ENCODE assay signal across 18 cellular contexts in the genomic region with DNA sequence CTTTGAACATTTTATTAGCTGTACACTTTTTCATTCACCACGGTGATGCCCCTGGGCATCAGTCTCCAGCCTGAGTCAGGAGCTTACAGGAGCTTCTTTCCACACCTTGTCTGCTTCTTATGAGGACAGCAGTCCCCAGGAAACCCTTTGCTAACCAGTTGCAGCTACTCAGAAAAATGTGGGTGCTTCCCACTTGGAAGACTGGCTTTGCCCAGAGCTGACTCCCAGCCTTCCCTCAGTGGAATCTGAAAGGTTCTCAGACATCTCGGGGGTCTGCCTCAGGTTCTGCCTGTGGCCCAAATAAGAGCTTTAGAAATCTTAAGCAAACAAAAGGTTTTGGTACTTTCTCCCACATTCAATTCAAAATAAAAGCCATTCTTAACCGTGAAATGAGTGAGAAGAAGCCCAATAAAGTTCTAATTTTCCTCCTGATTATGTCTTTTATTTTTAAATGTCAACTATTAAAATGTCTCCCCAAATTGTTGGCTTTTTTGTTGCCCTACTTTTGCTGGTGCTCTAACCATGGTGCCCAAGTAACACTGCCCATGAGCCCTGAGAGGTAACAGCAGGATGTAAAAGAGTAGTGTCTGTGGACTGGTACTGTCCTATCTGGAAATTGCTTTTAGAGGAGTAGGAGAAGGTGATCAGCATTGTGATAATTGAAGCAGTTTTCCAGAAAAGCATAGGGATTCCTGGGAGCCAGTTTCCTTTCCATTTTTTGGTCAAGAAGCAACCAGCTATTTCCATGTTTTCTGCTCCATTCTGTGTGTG. TPM values are rescaled to one million over a fixed set of nuclear protein-coding genes. Genes with fewer than 3 reads are reported as not detected.
DNase-seq lines count a peak whose midpoint lies in the region; TF ChIP-seq lines count a peak whose summit lies in the region.
"Had no signal": no experiment of that assay in that cellular context is flagged by ENCODE, and none has a peak within 500 bp of the region (broad histone marks: within the 10 kb centered on the region; RNA-seq: fewer than 3 reads in every experiment).

No MANE protein-coding gene starts in this region.

- DNase-seq in activated naive CD4-positive, alpha-beta T cell treated with anti-CD3 and anti-CD28 coated beads for 36 hours, result no peak
- DNase-seq in M059J (ENCODE audit: low read depth) (peak; percentile 32), retina (peak; percentile 22), coronary artery (ENCODE audit: low spot score) (no peak), T-helper 1 cell (no peak), hypothalamus (lab: John Stamatoyannopoulos, UW) (no peak)
- DNase-seq: CD8-positive, alpha-beta memory T cell; DMS79 treated with DMSO at 0.1 percent for 48 hours; NCI-H1105 treated with DMSO at 0.1 percent for 48 hours; NCI-H1694 treated with DMSO at 0.1 percent for 48 hours; NCI-H2107; NCI-H226; NCI-H526 treated with DMSO at 0.1 percent for 48 hours; OCI-M1; SHP77 treated with DMSO at 0.1 percent for 48 hours had no signal

- CTCF ChIA-PET in activated naive CD4-positive, alpha-beta T cell treated with anti-CD3 and anti-CD28 coated beads for 36 hours (lab: Charles Lee), result interaction anchor here (0.6 to 1.5 kb wide), 4 partner anchors 8 to 147 kb away, joined by 3 to 7 read pairs (median 4); a partner anchor contains a TSS

- no peak overlapping the region for H3K27ac ChIP-seq in coronary artery
- H3K27ac ChIP-seq: BLaER1 had no signal

- no peak overlapping the region for H3K4me3 ChIP-seq in coronary artery
- H3K4me3 ChIP-seq: BLaER1 had no signal

- no peaks in the 10 kb centered on the region for H3K36me3 Mint-ChIP-seq in activated naive CD4-positive, alpha-beta T cell treated with anti-CD3 and anti-CD28 coated beads, Interleukin-2, amount 50 U/mL, for 24 hours
- H3K36me3 Mint-ChIP-seq in activated naive CD4-positive, alpha-beta T cell treated with anti-CD3 and anti-CD28 coated beads for 36 hours (ENCODE audit: low read depth), result no peaks in the 10 kb centered on the region
- no peaks in the 10 kb centered on the region for H3K36me3 Mint-ChIP-seq in brain

- no peaks in the 10 kb centered on the region for H3K9me3 Mint-ChIP-seq in activated naive CD4-positive, alpha-beta T cell treated with anti-CD3 and anti-CD28 coated beads, Interleukin-2, amount 50 U/mL, for 24 hours
- H3K9me3 Mint-ChIP-seq in activated naive CD4-positive, alpha-beta T cell treated with anti-CD3 and anti-CD28 coated beads for 36 hours, result no peaks in the 10 kb centered on the region
- H3K9me3 Mint-ChIP-seq in brain, result peaks cover 0 to 6% (median 0%) of the 10 kb centered on the region in 5 experiments

- intact Hi-C loops in activated naive CD4-positive, alpha-beta T cell treated with anti-CD3 and anti-CD28 coated beads for 36 hours (cut with micrococcal nuclease), result no loop called here

- H3K27me3 Mint-ChIP-seq in activated naive CD4-positive, alpha-beta T cell treated with anti-CD3 and anti-CD28 coated beads, Interleukin-2, amount 50 U/mL, for 24 hours, result peaks cover 82% of the 10 kb centered on the region
- H3K27me3 Mint-ChIP-seq in activated naive CD4-positive, alpha-beta T cell treated with anti-CD3 and anti-CD28 coated beads for 36 hours (ENCODE audit: low read depth), result peaks cover 88% of the 10 kb centered on the region
- H3K27me3 Mint-ChIP-seq in brain, result peaks cover 100% of the 10 kb centered on the region

- no peak overlapping the region for H3K4me3 Mint-ChIP-seq in activated naive CD4-positive, alpha-beta T cell treated with anti-CD3 and anti-CD28 coated beads, Interleukin-2, amount 50 U/mL, for 24 hours
- no peak overlapping the region for H3K4me3 Mint-ChIP-seq in activated naive CD4-positive, alpha-beta T cell treated with anti-CD3 and anti-CD28 coated beads for 36 hours
- H3K4me3 Mint-ChIP-seq in brain, result peak overlapping the region in 3 of 5 experiments; percentile 68 to 92 (median 84)

- H3K27ac Mint-ChIP-seq in activated naive CD4-positive, alpha-beta T cell treated with anti-CD3 and anti-CD28 coated beads, Interleukin-2, amount 50 U/mL, for 24 hours, result peak overlapping the region; percentile 36
- no peak overlapping the region for H3K27ac Mint-ChIP-seq in activated naive CD4-positive, alpha-beta T cell treated with anti-CD3 and anti-CD28 coated beads for 36 hours
- H3K27ac Mint-ChIP-seq in brain, result no peak overlapping the region

- H3K4me1 Mint-ChIP-seq in activated naive CD4-positive, alpha-beta T cell treated with anti-CD3 and anti-CD28 coated beads, Interleukin-2, amount 50 U/mL, for 24 hours, result peaks cover 44% of the 10 kb centered on the region
- peaks cover 47% of the 10 kb centered on the region for H3K4me1 Mint-ChIP-seq in activated naive CD4-positive, alpha-beta T cell treated with anti-CD3 and anti-CD28 coated beads for 36 hours (ENCODE audit: low read depth)
- H3K4me1 Mint-ChIP-seq in brain, result peaks cover 58% of the 10 kb centered on the region

- no peak for TF ChIP-seq CTCF in brain (conservative IDR thresholded peaks at IDR 0.05)
- no peak for TF ChIP-seq CTCF in coronary artery (IDR thresholded peaks at IDR 0.05)

RNA-seq across cellular contexts. Expression of a gene that starts 5.6 kb away (rescaled TPM):
- total RNA-seq in activated naive CD4-positive, alpha-beta T cell treated with anti-CD3 and anti-CD28 coated beads for 36 hours, result under 1 TPM in 1 of 2 experiments, not detected in 1; 0.52 TPM
- total RNA-seq in M059J (2014; rRNA removed; shearing (Covaris generic)), result 13.5 and 20.4 TPM in 2 replicates
- 2.3 TPM for polyA plus RNA-seq in brain (ENCODE audit: insufficient read depth, low read depth, low replicate concordance)
- polyA plus RNA-seq: CD8-positive, alpha-beta memory T cell had no signal

RNA-seq across cellular contexts. Expression of a gene that starts 9.1 kb away (rescaled TPM):
- not detected for total RNA-seq in activated naive CD4-positive, alpha-beta T cell treated with anti-CD3 and anti-CD28 coated beads for 36 hours
- total RNA-seq in M059J (2014; rRNA removed; shearing (Covaris generic)), result 3.2 and 7.0 TPM in 2 replicates
- polyA plus RNA-seq in brain (ENCODE audit: insufficient read depth, low read depth, low replicate concordance), result not detected
- polyA plus RNA-seq: CD8-positive, alpha-beta memory T cell had no signal

Comparison
In these comparisons a context has a peak if more than half of its experiments do, and no peak if none do; other contexts are left out.
1. H3K4me3 Mint-ChIP-seq: peak in brain (3 of 5); none in activated naive CD4-positive, alpha-beta T cell treated with anti-CD3 and anti-CD28 coated beads, Interleukin-2, amount 50 U/mL, for 24 hours (single experiment) and activated naive CD4-positive, alpha-beta T cell treated with anti-CD3 and anti-CD28 coated beads for 36 hours (single experiment).
2. DNase-seq: peak in M059J (single experiment) and retina (single experiment); none in activated naive CD4-positive, alpha-beta T cell treated with anti-CD3 and anti-CD28 coated beads for 36 hours (single experiment), coronary artery (single experiment), T-helper 1 cell (0 of 5) and hypothalamus (0 of 51).